Comparison of ENCODE assay signal across 6 cellular contexts in the genomic region with DNA sequence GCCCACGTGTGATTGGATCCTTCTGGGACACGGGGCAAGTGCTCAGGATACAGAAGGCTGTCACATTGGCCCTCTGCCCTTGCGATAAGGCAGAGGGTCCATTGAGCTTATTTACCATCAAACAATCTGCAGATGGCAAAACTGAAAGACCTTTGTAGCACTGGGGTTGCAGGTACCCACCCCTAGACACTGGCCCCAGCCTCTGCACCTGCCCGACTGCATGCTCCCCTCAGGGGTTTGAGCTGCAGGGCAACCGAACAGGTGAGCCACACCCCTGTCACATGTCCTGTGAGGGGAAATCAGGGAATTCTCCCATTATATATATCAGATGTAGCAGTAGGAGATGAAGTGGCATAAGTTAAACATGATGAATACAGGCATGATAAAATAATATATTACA. TPM values are rescaled to one million over a fixed set of nuclear protein-coding genes. Genes with fewer than 3 reads are reported as not detected.
"Had no signal": no experiment of that assay in that cellular context is flagged by ENCODE, and none has a peak within 500 bp of the region (broad histone marks: within the 10 kb centered on the region; RNA-seq: fewer than 3 reads in every experiment).

No MANE protein-coding gene starts in this region.

RNA-seq across cellular contexts. Expression of gene TGIF2LX, which starts 21.4 kb away (rescaled TPM):
- total RNA-seq: GM23248, GM23338, H1, H7, H9, HFFc6 had no signal
